Comparison of ENCODE assay signal across 15 cellular contexts in the genomic region with DNA sequence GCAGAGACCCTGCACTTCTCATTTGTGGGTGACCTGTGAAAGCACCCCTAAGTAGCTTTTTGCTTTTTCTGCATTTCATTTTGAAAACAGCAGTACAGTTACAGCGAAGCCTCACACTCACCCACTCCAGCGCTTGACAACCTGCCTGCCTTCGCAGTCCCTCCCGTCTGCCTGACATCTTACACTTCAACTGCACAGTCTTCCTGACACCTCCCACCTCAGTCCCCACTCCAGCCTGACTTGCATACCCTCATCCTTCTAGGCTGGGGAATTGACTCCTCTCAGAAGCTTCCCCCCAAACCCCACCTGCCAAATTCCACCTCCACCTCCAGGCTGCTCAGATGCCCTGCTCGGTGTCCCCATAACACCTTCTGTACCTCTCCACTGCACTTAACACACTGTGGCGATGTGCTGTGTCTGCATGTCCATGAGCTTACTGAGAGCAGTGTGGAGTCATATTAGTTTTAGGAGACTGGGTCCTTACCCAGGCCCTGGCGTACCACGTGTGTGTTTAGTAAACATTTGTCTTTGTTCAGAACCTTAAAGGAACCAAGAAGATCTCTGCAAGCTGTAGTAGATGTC.
DNase-seq lines count a peak whose midpoint lies in the region; ATAC-seq and TF ChIP-seq lines count a peak whose summit lies in the region.
"Had no signal": no experiment of that assay in that cellular context is flagged by ENCODE, and none has a peak within 500 bp of the region (broad histone marks: within the 10 kb centered on the region; RNA-seq: fewer than 3 reads in every experiment).

No MANE protein-coding gene starts in this region.

- H3K9me2 ChIP-seq in neural cell (ENCODE audit: insufficient read depth, low read length), result no peaks in the 10 kb centered on the region

- no peak overlapping the region for H3K9ac ChIP-seq in neural cell (ENCODE audit: low read length)

- no peaks in the 10 kb centered on the region for H3F3A ChIP-seq in neural cell (ENCODE audit: insufficient read depth, low read length, poor library complexity, severe bottlenecking)

- peaks cover 0 to 3% of the 10 kb centered on the region in 2 donors for H3K27me3 Mint-ChIP-seq in CD8-positive, alpha-beta memory T cell
- H3K27me3 Mint-ChIP-seq in activated T-helper 17 cell treated with anti-CD3 and anti-CD28 coated beads, Interleukin-2, amount 50 U/mL, for 72 hours, result no peaks in the 10 kb centered on the region

- POLR2A ChIA-PET in CD8-positive, alpha-beta memory T cell (lab: Charles Lee), result no interaction called here

- no peak for TF ChIP-seq RAD21 in neural cell (conservative IDR thresholded peaks at IDR 0.05)

- no peak overlapping the region for H3K4me3 ChIP-seq in ACC112 (ENCODE audit: low read depth, low read length)
- H3K4me3 ChIP-seq in CD8-positive, alpha-beta memory T cell (ENCODE audit: low read length), result no peak overlapping the region
- no peak overlapping the region for H3K4me3 ChIP-seq in neural cell (ENCODE audit: low read length)
- H3K4me3 ChIP-seq: ascending aorta, dorsolateral prefrontal cortex, MG63 had no signal

- TF ChIP-seq CTCF in neural cell (IDR thresholded peaks at IDR 0.05; ENCODE audit: poor library complexity, severe bottlenecking), result no peak

- H3K79me2 ChIP-seq in ACC112 (ENCODE audit: control insufficient read depth, insufficient read depth, low read length, unreplicated experiment) (peaks cover 37% of the 10 kb centered on the region), neural cell (replicated peaks; ENCODE audit: insufficient read depth, low read length) (no peaks in the 10 kb centered on the region)

- H3K36me3 ChIP-seq in ACC112 (ENCODE audit: insufficient read depth, low read length), result no peaks in the 10 kb centered on the region
- peaks cover 41% of the 10 kb centered on the region for H3K36me3 ChIP-seq in CD8-positive, alpha-beta memory T cell (ENCODE audit: insufficient read depth, low read length)
- no peaks in the 10 kb centered on the region for H3K36me3 ChIP-seq in neural cell (ENCODE audit: insufficient read depth, low read length)
- H3K36me3 ChIP-seq: ascending aorta, MG63 had no signal

- no peak for ATAC-seq in activated T-helper 17 cell treated with anti-CD3 and anti-CD28 coated beads, Interleukin-2, amount 50 U/mL, for 72 hours (replicated peaks)
- no peak for ATAC-seq in GM19463 (IDR thresholded peaks at IDR 0.05; ENCODE audit: unreplicated experiment)
- ATAC-seq in SK-N-SH treated with all-trans-retinoic acid at 6 μM for 48 hours, result no peak
- no peak for ATAC-seq in HG03196 (IDR thresholded peaks at IDR 0.05; ENCODE audit: unreplicated experiment)
- ATAC-seq: HCT116 had no signal

- peaks cover 75 to 93% (median 89%) of the 10 kb centered on the region in 3 donors for H3K4me1 Mint-ChIP-seq in CD8-positive, alpha-beta memory T cell
- H3K4me1 Mint-ChIP-seq in activated T-helper 17 cell treated with anti-CD3 and anti-CD28 coated beads, Interleukin-2, amount 50 U/mL, for 72 hours, result peaks cover 45% of the 10 kb centered on the region

- no peaks in the 10 kb centered on the region for H4K20me1 ChIP-seq in neural cell (ENCODE audit: insufficient read depth)

- H3K4me1 ChIP-seq in ACC112 (ENCODE audit: control insufficient read depth, insufficient read depth, low read length, unreplicated experiment), result peaks cover 47% of the 10 kb centered on the region
- H3K4me1 ChIP-seq in CD8-positive, alpha-beta memory T cell (ENCODE audit: insufficient read depth, low read length), result peaks cover 61% of the 10 kb centered on the region

- H3K27me3 ChIP-seq in ACC112 (ENCODE audit: insufficient read depth, low read length), result no peaks in the 10 kb centered on the region
- H3K27me3 ChIP-seq in CD8-positive, alpha-beta memory T cell (ENCODE audit: insufficient read depth, low read length, poor library complexity, severe bottlenecking), result no peaks in the 10 kb centered on the region
- no peaks in the 10 kb centered on the region for H3K27me3 ChIP-seq in neural cell (ENCODE audit: insufficient read depth, low read depth, low read length)
- H3K27me3 ChIP-seq: ascending aorta, dorsolateral prefrontal cortex, MG63 had no signal

- peak overlapping the region in 6 of 7 donors; percentile 2 to 65 (median 26) for H3K4me3 Mint-ChIP-seq in CD8-positive, alpha-beta memory T cell
- H3K4me3 Mint-ChIP-seq in activated T-helper 17 cell treated with anti-CD3 and anti-CD28 coated beads, Interleukin-2, amount 50 U/mL, for 72 hours, result peak overlapping the region; percentile 95

- no peak for TF ChIP-seq EP300 in neural cell (conservative IDR thresholded peaks at IDR 0.05; ENCODE audit: poor library complexity, severe bottlenecking)

- no peak for DNase-seq in CD8-positive, alpha-beta memory T cell
- DNase-seq in stimulated activated CD4-positive, alpha-beta T cell treated with anti-CD3 and anti-CD28 coated beads, Interleukin-2, amount 100 ng/mL, for 24 hours, result no peak
- DNase-seq: GDM1, MG63, NCI-H2081 treated with DMSO at 0.1 percent for 48 hours had no signal

- CTCF ChIA-PET in CD8-positive, alpha-beta memory T cell (lab: Charles Lee), result interaction anchor here (0.9 to 1.5 kb wide), 3 partner anchors 28 to 127 kb away, joined by 3 to 4 read pairs (median 3); no protein-coding TSS in a partner anchor

- H2AFZ ChIP-seq in ACC112 (ENCODE audit: low read length, unreplicated experiment) (no peak overlapping the region), neural cell (ENCODE audit: low read depth, low read length) (no peak overlapping the region)

- H3K9me3 Mint-ChIP-seq in CD8-positive, alpha-beta memory T cell, result no peaks in the 10 kb centered on the region
- H3K9me3 Mint-ChIP-seq in activated T-helper 17 cell treated with anti-CD3 and anti-CD28 coated beads, Interleukin-2, amount 50 U/mL, for 72 hours, result no peaks in the 10 kb centered on the region

- peak overlapping the region; percentile 99; the same call in 1 of the 2 replicates for H3K27ac ChIP-seq in ACC112 (ENCODE audit: low read depth, low read length)
- H3K27ac ChIP-seq in CD8-positive, alpha-beta memory T cell (ENCODE audit: low read depth, low read length), result no peak overlapping the region
- no peak overlapping the region for H3K27ac ChIP-seq in neural cell (ENCODE audit: low read length)
- H3K27ac ChIP-seq: ascending aorta, C4-2B had no signal

- H3K4me2 ChIP-seq in neural cell (ENCODE audit: low read length), result no peak overlapping the region

- no peaks in the 10 kb centered on the region for H3K9me3 ChIP-seq in CD8-positive, alpha-beta memory T cell (ENCODE audit: low read length)
- no peaks in the 10 kb centered on the region for H3K9me3 ChIP-seq in neural cell (ENCODE audit: low read length)
- H3K9me3 ChIP-seq: ascending aorta, MG63 had no signal

- H3K36me3 Mint-ChIP-seq in CD8-positive, alpha-beta memory T cell, result peaks cover 4 to 82% (median 31%) of the 10 kb centered on the region in 3 donors
- peaks cover 38% of the 10 kb centered on the region for H3K36me3 Mint-ChIP-seq in activated T-helper 17 cell treated with anti-CD3 and anti-CD28 coated beads, Interleukin-2, amount 50 U/mL, for 72 hours (ENCODE audit: low read depth)

- H3K27ac Mint-ChIP-seq in CD8-positive, alpha-beta memory T cell, result peak overlapping the region; percentile 89 to 100 (median 98)
- H3K27ac Mint-ChIP-seq in activated T-helper 17 cell treated with anti-CD3 and anti-CD28 coated beads, Interleukin-2, amount 50 U/mL, for 72 hours, result peak overlapping the region; percentile 96

TF ChIP-seq in SK-N-SH treated with all-trans-retinoic acid at 6 μM for 48 hours, 23 proteins besides CTCF, POLR2A, EP300 and RAD21:
- TF ChIP-seq TOX (CRISPR knock-in tag; IDR thresholded peaks at IDR 0.05; ENCODE audit: borderline replicate concordance) (no peak), ESRRG (CRISPR knock-in tag; IDR thresholded peaks at IDR 0.05) (no peak), GLIS3 (CRISPR knock-in tag; IDR thresholded peaks at IDR 0.05) (no peak), TCF4 (CRISPR knock-in tag; IDR thresholded peaks at IDR 0.05; ENCODE audit: borderline replicate concordance) (no peak), PPARA (CRISPR knock-in tag; IDR thresholded peaks at IDR 0.05; ENCODE audit: borderline replicate concordance) (no peak)
- TF ChIP-seq, protein P1, sequence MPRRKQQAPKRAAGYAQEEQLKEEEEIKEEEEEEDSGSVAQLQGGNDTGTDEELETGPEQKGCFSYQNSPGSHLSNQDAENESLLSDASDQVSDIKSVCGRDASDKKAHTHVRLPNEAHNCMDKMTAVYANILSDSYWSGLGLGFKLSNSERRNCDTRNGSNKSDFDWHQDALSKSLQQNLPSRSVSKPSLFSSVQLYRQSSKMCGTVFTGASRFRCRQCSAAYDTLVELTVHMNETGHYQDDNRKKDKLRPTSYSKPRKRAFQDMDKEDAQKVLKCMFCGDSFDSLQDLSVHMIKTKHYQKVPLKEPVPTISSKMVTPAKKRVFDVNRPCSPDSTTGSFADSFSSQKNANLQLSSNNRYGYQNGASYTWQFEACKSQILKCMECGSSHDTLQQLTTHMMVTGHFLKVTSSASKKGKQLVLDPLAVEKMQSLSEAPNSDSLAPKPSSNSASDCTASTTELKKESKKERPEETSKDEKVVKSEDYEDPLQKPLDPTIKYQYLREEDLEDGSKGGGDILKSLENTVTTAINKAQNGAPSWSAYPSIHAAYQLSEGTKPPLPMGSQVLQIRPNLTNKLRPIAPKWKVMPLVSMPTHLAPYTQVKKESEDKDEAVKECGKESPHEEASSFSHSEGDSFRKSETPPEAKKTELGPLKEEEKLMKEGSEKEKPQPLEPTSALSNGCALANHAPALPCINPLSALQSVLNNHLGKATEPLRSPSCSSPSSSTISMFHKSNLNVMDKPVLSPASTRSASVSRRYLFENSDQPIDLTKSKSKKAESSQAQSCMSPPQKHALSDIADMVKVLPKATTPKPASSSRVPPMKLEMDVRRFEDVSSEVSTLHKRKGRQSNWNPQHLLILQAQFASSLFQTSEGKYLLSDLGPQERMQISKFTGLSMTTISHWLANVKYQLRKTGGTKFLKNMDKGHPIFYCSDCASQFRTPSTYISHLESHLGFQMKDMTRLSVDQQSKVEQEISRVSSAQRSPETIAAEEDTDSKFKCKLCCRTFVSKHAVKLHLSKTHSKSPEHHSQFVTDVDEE (CRISPR knock-in tag; IDR thresholded peaks at IDR 0.05), result no peak
- TF ChIP-seq, protein P2, sequence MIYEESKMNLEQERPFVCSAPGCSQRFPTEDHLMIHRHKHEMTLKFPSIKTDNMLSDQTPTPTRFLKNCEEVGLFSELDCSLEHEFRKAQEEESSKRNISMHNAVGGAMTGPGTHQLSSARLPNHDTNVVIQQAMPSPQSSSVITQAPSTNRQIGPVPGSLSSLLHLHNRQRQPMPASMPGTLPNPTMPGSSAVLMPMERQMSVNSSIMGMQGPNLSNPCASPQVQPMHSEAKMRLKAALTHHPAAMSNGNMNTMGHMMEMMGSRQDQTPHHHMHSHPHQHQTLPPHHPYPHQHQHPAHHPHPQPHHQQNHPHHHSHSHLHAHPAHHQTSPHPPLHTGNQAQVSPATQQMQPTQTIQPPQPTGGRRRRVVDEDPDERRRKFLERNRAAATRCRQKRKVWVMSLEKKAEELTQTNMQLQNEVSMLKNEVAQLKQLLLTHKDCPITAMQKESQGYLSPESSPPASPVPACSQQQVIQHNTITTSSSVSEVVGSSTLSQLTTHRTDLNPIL (CRISPR knock-in tag; IDR thresholded peaks at IDR 0.05; ENCODE audit: low read depth), result no peak
